Comparison of ENCODE assay signal across 18 cellular contexts in the genomic region with DNA sequence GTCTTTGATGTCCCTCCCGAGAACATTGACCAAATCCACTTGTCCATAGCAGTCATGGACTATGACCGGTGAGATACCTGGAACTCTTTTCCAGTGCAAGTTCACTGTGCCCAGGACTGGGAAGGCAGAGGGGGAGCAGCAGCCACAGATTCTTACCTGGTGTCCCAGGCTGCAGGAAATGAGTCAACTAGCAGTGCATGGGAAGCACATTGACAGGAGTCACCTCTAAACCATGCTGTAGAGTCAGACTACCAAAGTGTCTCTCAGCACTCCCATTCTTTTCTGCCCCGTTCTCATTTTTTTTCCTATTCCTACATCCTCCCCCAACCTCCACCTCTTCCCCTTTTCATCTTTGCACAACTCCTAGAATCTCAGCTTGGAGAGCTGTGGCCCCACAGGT.
DNase-seq lines count a peak whose midpoint lies in the region; ATAC-seq, FAIRE-seq and TF ChIP-seq lines count a peak whose summit lies in the region.
"Had no signal": no experiment of that assay in that cellular context is flagged by ENCODE, and none has a peak within 500 bp of the region (broad histone marks: within the 10 kb centered on the region; RNA-seq: fewer than 3 reads in every experiment).

No MANE protein-coding gene starts in this region.

- no peaks in the 10 kb centered on the region for H3K36me3 ChIP-seq in Panc1 (ENCODE audit: control insufficient read depth, insufficient read depth, low read length)
- no peaks in the 10 kb centered on the region for H3K36me3 ChIP-seq in bronchial epithelial cell (ENCODE audit: control insufficient read depth, insufficient read depth, low read length)
- no peaks in the 10 kb centered on the region for H3K36me3 ChIP-seq in keratinocyte (ENCODE audit: control insufficient read depth in 2 of 2, extremely low read depth in 1 of 2, insufficient read depth in 2 of 2, low read length in 2 of 2)
- no peaks in the 10 kb centered on the region for H3K36me3 ChIP-seq in testis (ENCODE audit: low read depth, missing control alignments)

- H4K20me1 ChIP-seq in keratinocyte (ENCODE audit: control insufficient read depth, extremely low read depth, insufficient read depth, low read length) = no peaks in the 10 kb centered on the region

- dilution Hi-C loops in keratinocyte (cut with MboI; ENCODE audit: extremely low pct_ligation_motif_present, low sequenced_read_pairs) = no loop called here

- CTCF ChIA-PET in Panc1 (lab: Charles Lee) = no interaction called here

- no peak for TF ChIP-seq POLR2A in testis (IDR thresholded peaks at IDR 0.05)

- WGBS in testis, 2 donors = 85 to 88% methylated on average over 3 of the region's 3 CpGs

- no peak overlapping the region for H3K9ac ChIP-seq in keratinocyte (ENCODE audit: control insufficient read depth, extremely low read depth, insufficient read depth, low read length)
- H3K9ac ChIP-seq: SK-N-SH had no signal

- no peaks in the 10 kb centered on the region for H3K27me3 ChIP-seq in Panc1 (ENCODE audit: control insufficient read depth, insufficient read depth, low read length)
- no peaks in the 10 kb centered on the region for H3K27me3 ChIP-seq in bronchial epithelial cell (ENCODE audit: control insufficient read depth, insufficient read depth, low read length)
- no peaks in the 10 kb centered on the region for H3K27me3 ChIP-seq in keratinocyte (ENCODE audit: control insufficient read depth, extremely low read depth, insufficient read depth, low read length)
- H3K27me3 ChIP-seq in testis = no peaks in the 10 kb centered on the region

- intact Hi-C loops in Panc1 (cut with micrococcal nuclease; ENCODE audit: unreplicated experiment) (no loop called here), testis (cut with DNase I; ENCODE audit: low total_unique reads) (no loop called here)

- TF ChIP-seq CTCF in Panc1 (IDR thresholded peaks at IDR 0.05) (no peak), bronchial epithelial cell (IDR thresholded peaks at IDR 0.05; ENCODE audit: insufficient read depth, low read length, severe bottlenecking) (no peak), keratinocyte (optimal IDR thresholded peaks at IDR 0.05 in 1 of 3, IDR thresholded peaks at IDR 0.05 in 1 of 3, conservative IDR thresholded peaks at IDR 0.05 in 1 of 3; ENCODE audit: extremely low read depth in 1 of 3, insufficient read depth in 2 of 3, low read length in 3 of 3) (no peak), testis (IDR thresholded peaks at IDR 0.05) (no peak)

- H3K4me3 ChIP-seq in Panc1 (ENCODE audit: low read depth in 2 of 2, low read length in 2 of 2) (no peak overlapping the region), bronchial epithelial cell (ENCODE audit: low read depth, low read length) (no peak overlapping the region), keratinocyte (ENCODE audit: control insufficient read depth in 2 of 3, extremely low read depth in 1 of 3, insufficient read depth in 2 of 3, low read depth in 1 of 3, low read length in 3 of 3) (no peak overlapping the region), testis (no peak overlapping the region)

- ATAC-seq in Panc1 = no peak
- no peak for ATAC-seq in GM21526 (IDR thresholded peaks at IDR 0.05; ENCODE audit: low FRiP score, unreplicated experiment)

- in situ Hi-C loops in Panc1 (cut with HindIII; ENCODE audit: low pct_unique_long_range_greater_than_20kb, low sequenced_read_pairs) = no loop called here
- in situ Hi-C loops in G401 (cut with HindIII; ENCODE audit: low sequenced_read_pairs) = no loop called here

- H3K4me2 ChIP-seq in keratinocyte (ENCODE audit: control insufficient read depth, extremely low read depth, insufficient read depth, low read depth, low read length) = no peak overlapping the region
- H3K4me2 ChIP-seq: SK-N-SH had no signal

- no peak overlapping the region for H2AFZ ChIP-seq in keratinocyte (ENCODE audit: control insufficient read depth, low read length)

- H3K4me1 ChIP-seq in Panc1 (ENCODE audit: control insufficient read depth, insufficient read depth, low read length) (peaks cover 11% of the 10 kb centered on the region), keratinocyte (ENCODE audit: control insufficient read depth, extremely low read depth, insufficient read depth, low read length) (peaks cover 10% of the 10 kb centered on the region), testis (no peaks in the 10 kb centered on the region)

- no peak overlapping the region for H3K27ac ChIP-seq in Panc1 (ENCODE audit: low read length)
- no peak overlapping the region for H3K27ac ChIP-seq in keratinocyte (ENCODE audit: control insufficient read depth, insufficient read depth, low read length)
- no peak overlapping the region for H3K27ac ChIP-seq in testis

- POLR2A ChIA-PET in Panc1 (lab: Charles Lee) = no interaction called here

- H3K9me3 ChIP-seq in Panc1 (ENCODE audit: control insufficient read depth, insufficient read depth, low read depth, low read length) (no peaks in the 10 kb centered on the region), keratinocyte (ENCODE audit: control insufficient read depth, low read depth, low read length) (no peaks in the 10 kb centered on the region), testis (no peaks in the 10 kb centered on the region)
- H3K9me3 ChIP-seq: SK-N-SH had no signal

- no peaks in the 10 kb centered on the region for H3K9me1 ChIP-seq in keratinocyte (ENCODE audit: control insufficient read depth, extremely low read depth, insufficient read depth, low read length)

- BruUV-seq in Panc1 (replicated peaks; lab: Mats Ljungman, UMichigan) = no TSS peak

- DNase-seq in ELR (ENCODE audit: low read depth) (peak; percentile 3), Panc1 (ENCODE audit: low read depth, low spot score) (peak; percentile 24), bronchial epithelial cell (ENCODE audit: low read depth) (peak; percentile 83), keratinocyte (ENCODE audit: low read depth, low spot score) (no peak), testis (no peak), G401 (ENCODE audit: low spot score) (no peak)
- DNase-seq: DMS79 treated with DMSO at 0.1 percent for 48 hours, GOT3, NCI-H1417 treated with DMSO at 0.1 percent for 48 hours, NCI-H2029, NCI-H2171 treated with DMSO at 0.1 percent for 48 hours, NCI-H446 treated with DMSO at 0.1 percent for 48 hours, NCI-H748 treated with DMSO at 0.1 percent for 48 hours, OCI-M1, SK-N-SH had no signal

- H3K79me2 ChIP-seq in keratinocyte (ENCODE audit: control insufficient read depth, insufficient read depth, low read length) = no peaks in the 10 kb centered on the region

- peak; percentile 68 for FAIRE-seq in bronchial epithelial cell (lab: Jason Lieb, UNC)
- peak; percentile 36 for FAIRE-seq in keratinocyte (lab: Jason Lieb, UNC)
- FAIRE-seq: GM12892, HTR-8/SVneo had no signal

Comparison
In these comparisons a context has a peak if more than half of its experiments do, and no peak if none do; other contexts are left out.
1. DNase-seq: peak in ELR (single experiment), Panc1 (single experiment) and bronchial epithelial cell (single experiment); none in keratinocyte (single experiment), testis (single experiment) and G401 (single experiment).